Comparison of ENCODE assay signal across 14 cellular contexts in the genomic region with DNA sequence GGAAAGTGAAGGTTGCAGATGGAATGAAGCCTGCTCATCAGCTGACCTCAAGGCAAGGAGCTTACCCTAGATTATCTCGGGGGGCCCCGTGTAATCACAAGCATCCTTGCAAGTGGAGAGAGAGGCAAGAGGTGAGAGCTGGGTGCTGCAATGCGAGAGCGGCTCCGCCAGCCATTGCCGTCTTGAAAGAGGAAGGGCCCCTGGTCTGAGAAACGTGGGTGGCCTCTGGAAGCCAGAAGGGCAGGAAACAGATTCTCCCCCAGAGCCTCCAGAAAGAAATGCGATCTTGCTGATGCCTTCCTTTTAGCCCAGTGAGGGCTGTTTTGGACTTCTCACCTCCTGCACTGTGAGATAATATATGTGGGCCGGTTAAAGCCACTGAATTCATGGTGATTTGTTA.
A peak's percentile ranks its signal among the peaks of the same experiment; 100 is the strongest.
DNase-seq lines count a peak whose midpoint lies in the region; ATAC-seq and TF ChIP-seq lines count a peak whose summit lies in the region.
"Had no signal": no experiment of that assay in that cellular context is flagged by ENCODE, and none has a peak within 500 bp of the region (broad histone marks: within the 10 kb centered on the region; RNA-seq: fewer than 3 reads in every experiment).

No MANE protein-coding gene starts in this region.

- H3K36me3 ChIP-seq in WERI-Rb-1 (no peaks in the 10 kb centered on the region), suprapubic skin (no peaks in the 10 kb centered on the region)
- H3K36me3 ChIP-seq: neutrophil had no signal

- TF ChIP-seq POLR2A in suprapubic skin (IDR thresholded peaks at IDR 0.05), result no peak

- no peaks in the 10 kb centered on the region for H3K4me1 ChIP-seq in suprapubic skin

- peaks cover 30% of the 10 kb centered on the region for H3K27me3 Mint-ChIP-seq in T-helper 2 cell treated with Interferon-gamma antibody and Interleukin-4, amounts not matched to agents 5 μg/mL and 100 μg/mL, for 36 hours (ENCODE audit: low read depth)
- no peaks in the 10 kb centered on the region for H3K27me3 Mint-ChIP-seq in activated T-cell treated with anti-CD3 and anti-CD28 coated beads, Interleukin-2, amount 50 U/mL, for 72 hours (ENCODE audit: low read depth)

- 72% methylated on average over 9 of the region's 9 CpGs for WGBS in suprapubic skin

- H3K4me3 Mint-ChIP-seq in T-helper 2 cell treated with Interferon-gamma antibody and Interleukin-4, amounts not matched to agents 5 μg/mL and 100 μg/mL, for 36 hours, result no peak overlapping the region
- no peak overlapping the region for H3K4me3 Mint-ChIP-seq in activated T-cell treated with anti-CD3 and anti-CD28 coated beads, Interleukin-2, amount 50 U/mL, for 72 hours
- H3K4me3 Mint-ChIP-seq: stimulated activated effector memory CD8-positive, alpha-beta T cell treated with anti-CD3 and anti-CD28 coated beads, Interleukin-12 subunit alpha, Interleukin-12 subunit beta, amount 100 ng/mL, for 72 hours; T-helper 17 cell had no signal

- H3K4me3 ChIP-seq in WERI-Rb-1 (ENCODE audit: low read depth, low read length), result no peak overlapping the region
- no peak overlapping the region for H3K4me3 ChIP-seq in suprapubic skin

- H3K36me3 Mint-ChIP-seq in T-helper 2 cell treated with Interferon-gamma antibody and Interleukin-4, amounts not matched to agents 5 μg/mL and 100 μg/mL, for 36 hours (ENCODE audit: low read depth), result no peaks in the 10 kb centered on the region
- no peaks in the 10 kb centered on the region for H3K36me3 Mint-ChIP-seq in activated T-cell treated with anti-CD3 and anti-CD28 coated beads, Interleukin-2, amount 50 U/mL, for 72 hours (ENCODE audit: insufficient read depth in 2 of 2)
- H3K36me3 Mint-ChIP-seq: stimulated activated effector memory CD8-positive, alpha-beta T cell treated with anti-CD3 and anti-CD28 coated beads, Interleukin-12 subunit alpha, Interleukin-12 subunit beta, amount 100 ng/mL, for 72 hours had no signal

- H3K9me3 ChIP-seq in WERI-Rb-1 (ENCODE audit: severe bottlenecking), result no peaks in the 10 kb centered on the region
- no peaks in the 10 kb centered on the region for H3K9me3 ChIP-seq in suprapubic skin
- H3K9me3 ChIP-seq: neutrophil had no signal

- H3K27ac ChIP-seq in WERI-Rb-1 (no peak overlapping the region), suprapubic skin (no peak overlapping the region)
- H3K27ac ChIP-seq: HL-60, neutrophil had no signal

- no peak for TF ChIP-seq CTCF in WERI-Rb-1 (IDR thresholded peaks at IDR 0.05; ENCODE audit: low read depth, low read length)
- no peak for TF ChIP-seq CTCF in suprapubic skin (IDR thresholded peaks at IDR 0.05)

- no peaks in the 10 kb centered on the region for H3K9me3 Mint-ChIP-seq in T-helper 2 cell treated with Interferon-gamma antibody and Interleukin-4, amounts not matched to agents 5 μg/mL and 100 μg/mL, for 36 hours
- H3K9me3 Mint-ChIP-seq in activated T-cell treated with anti-CD3 and anti-CD28 coated beads, Interleukin-2, amount 50 U/mL, for 72 hours, result no peaks in the 10 kb centered on the region
- H3K9me3 Mint-ChIP-seq: stimulated activated effector memory CD8-positive, alpha-beta T cell treated with anti-CD3 and anti-CD28 coated beads, Interleukin-12 subunit alpha, Interleukin-12 subunit beta, amount 100 ng/mL, for 72 hours had no signal

- TF ChIP-seq EP300 in suprapubic skin (IDR thresholded peaks at IDR 0.05), result no peak

- H3K27ac Mint-ChIP-seq in T-helper 2 cell treated with Interferon-gamma antibody and Interleukin-4, amounts not matched to agents 5 μg/mL and 100 μg/mL, for 36 hours, result no peak overlapping the region
- H3K27ac Mint-ChIP-seq in activated T-cell treated with anti-CD3 and anti-CD28 coated beads, Interleukin-2, amount 50 U/mL, for 72 hours, result no peak overlapping the region
- H3K27ac Mint-ChIP-seq: stimulated activated effector memory CD8-positive, alpha-beta T cell treated with anti-CD3 and anti-CD28 coated beads, Interleukin-12 subunit alpha, Interleukin-12 subunit beta, amount 100 ng/mL, for 72 hours had no signal

- peak; percentile 1 for DNase-seq in T-helper 2 cell treated with Interferon-gamma antibody and Interleukin-4, amounts not matched to agents 5 μg/mL and 100 μg/mL, for 36 hours (ENCODE audit: low spot score)
- DNase-seq in T-helper 2 cell (no peak), WERI-Rb-1 (peak; percentile 60), iPS-NIHi11 (ENCODE audit: low spot score) (peak; percentile 20), suprapubic skin (ENCODE audit: low spot score in 2 of 2) (peak; percentile 48 to 63), HT-29 (ENCODE audit: low spot score) (no peak)
- DNase-seq in activated T-cell treated with anti-CD3 and anti-CD28 coated beads, Interleukin-2, amount 50 U/mL, for 72 hours, result no peak
- DNase-seq: DMS79, NCI-H1417 treated with DMSO at 0.1 percent for 48 hours, T-helper 17 cell had no signal

- H3K27me3 ChIP-seq in WERI-Rb-1 (ENCODE audit: insufficient read depth, low read depth, severe bottlenecking) (peaks cover 2% of the 10 kb centered on the region), suprapubic skin (no peaks in the 10 kb centered on the region)
- H3K27me3 ChIP-seq: neutrophil had no signal

- H3K4me1 Mint-ChIP-seq in T-helper 2 cell treated with Interferon-gamma antibody and Interleukin-4, amounts not matched to agents 5 μg/mL and 100 μg/mL, for 36 hours (ENCODE audit: low read depth), result no peaks in the 10 kb centered on the region
- peaks cover 5% of the 10 kb centered on the region for H3K4me1 Mint-ChIP-seq in activated T-cell treated with anti-CD3 and anti-CD28 coated beads, Interleukin-2, amount 50 U/mL, for 72 hours (ENCODE audit: low read depth)
- H3K4me1 Mint-ChIP-seq: stimulated activated effector memory CD8-positive, alpha-beta T cell treated with anti-CD3 and anti-CD28 coated beads, Interleukin-12 subunit alpha, Interleukin-12 subunit beta, amount 100 ng/mL, for 72 hours; T-helper 17 cell had no signal

- ATAC-seq in activated T-cell treated with anti-CD3 and anti-CD28 coated beads, Interleukin-2, amount 50 U/mL, for 72 hours (replicated peaks in 1 of 2), result no peak
- ATAC-seq in HG03095 (IDR thresholded peaks at IDR 0.05; ENCODE audit: unreplicated experiment), result no peak
- ATAC-seq: stimulated activated effector memory CD8-positive, alpha-beta T cell treated with anti-CD3 and anti-CD28 coated beads, Interleukin-12 subunit alpha, Interleukin-12 subunit beta, amount 100 ng/mL, for 72 hours; T-helper 17 cell had no signal

Comparison
In these comparisons a context has a peak if more than half of its experiments do, and no peak if none do; other contexts are left out.
1. DNase-seq: peak in T-helper 2 cell treated with Interferon-gamma antibody and Interleukin-4, amounts not matched to agents 5 μg/mL and 100 μg/mL, for 36 hours (single experiment), WERI-Rb-1 (single experiment), iPS-NIHi11 (single experiment) and suprapubic skin (2 of 2); none in T-helper 2 cell (0 of 5), activated T-cell treated with anti-CD3 and anti-CD28 coated beads, Interleukin-2, amount 50 U/mL, for 72 hours (0 of 2) and HT-29 (single experiment).